Comparison of ENCODE assay signal across 1 cellular context in genomic region chr9:5838884-5839571, GRCh38.
TF ChIP-seq lines count a peak whose summit lies in the region.

No MANE protein-coding gene starts in this region.

TF ChIP-seq in HepG2, 621 proteins besides CTCF, POLR2A, EP300 and RAD21 (continued from another document and continues in another):
- peak; percentile 37; the same call in 1 of the 2 replicates for TF ChIP-seq PATZ1 (CRISPR knock-in tag; IDR thresholded peaks at IDR 0.05)
- TF ChIP-seq ZNF777 (CRISPR knock-in tag; IDR thresholded peaks at IDR 0.05): no peak
- TF ChIP-seq RFX3 (CRISPR knock-in tag; IDR thresholded peaks at IDR 0.05): no peak
- TF ChIP-seq GZF1 (CRISPR knock-in tag; IDR thresholded peaks at IDR 0.05): no peak
- TF ChIP-seq BHLHE40 (IDR thresholded peaks at IDR 0.05; ENCODE audit: low read length): peak; percentile 49; the same call in 1 of the 2 replicates
- TF ChIP-seq ZNF331 (CRISPR knock-in tag; IDR thresholded peaks at IDR 0.05): peak; percentile 77; the same call in 1 of the 2 replicates
- peak; percentile 36; the same call in 1 of the 2 replicates for TF ChIP-seq NCOA2 (CRISPR knock-in tag; IDR thresholded peaks at IDR 0.05)
- TF ChIP-seq, protein P1, sequence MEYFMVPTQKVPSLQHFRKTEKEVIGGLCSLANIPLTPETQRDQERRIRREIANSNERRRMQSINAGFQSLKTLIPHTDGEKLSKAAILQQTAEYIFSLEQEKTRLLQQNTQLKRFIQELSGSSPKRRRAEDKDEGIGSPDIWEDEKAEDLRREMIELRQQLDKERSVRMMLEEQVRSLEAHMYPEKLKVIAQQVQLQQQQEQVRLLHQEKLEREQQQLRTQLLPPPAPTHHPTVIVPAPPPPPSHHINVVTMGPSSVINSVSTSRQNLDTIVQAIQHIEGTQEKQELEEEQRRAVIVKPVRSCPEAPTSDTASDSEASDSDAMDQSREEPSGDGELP (IDR thresholded peaks at IDR 0.05; ENCODE audit: borderline replicate concordance, low read depth): peak; percentile 74; the same call in 1 of the 2 replicates
- TF ChIP-seq GATAD2A (CRISPR knock-in tag; IDR thresholded peaks at IDR 0.05): peak; percentile 78
- TF ChIP-seq ZNF225 (CRISPR knock-in tag; IDR thresholded peaks at IDR 0.05): no peak
- TF ChIP-seq FOXA1 (IDR thresholded peaks at IDR 0.05): no peak
- TF ChIP-seq FOXA1 (CRISPR knock-in tag; IDR thresholded peaks at IDR 0.05): peak; percentile 23; the same call in 1 of the 2 replicates
- TF ChIP-seq HMGA1 (CRISPR knock-in tag; conservative IDR thresholded peaks at IDR 0.05): no peak
- TF ChIP-seq CEBPB (IDR thresholded peaks at IDR 0.05; ENCODE audit: borderline replicate concordance, low read depth, low read length): peak; percentile 33; the same call in 1 of the 2 replicates
- TF ChIP-seq MLLT10 (CRISPR knock-in tag; IDR thresholded peaks at IDR 0.05): no peak
- no peak for TF ChIP-seq ZNF350 (CRISPR knock-in tag; IDR thresholded peaks at IDR 0.05; ENCODE audit: borderline replicate concordance, low read depth)
- TF ChIP-seq HIVEP1 (CRISPR knock-in tag; IDR thresholded peaks at IDR 0.05): no peak
- peak; percentile 82 for TF ChIP-seq ZNF644 (CRISPR knock-in tag; IDR thresholded peaks at IDR 0.05; ENCODE audit: low read depth)
- TF ChIP-seq SCMH1 (CRISPR knock-in tag; IDR thresholded peaks at IDR 0.05; ENCODE audit: borderline replicate concordance): no peak
- TF ChIP-seq YEATS2 (CRISPR knock-in tag; IDR thresholded peaks at IDR 0.05; ENCODE audit: borderline replicate concordance): peak; percentile 57; the same call in 1 of the 2 replicates
- 0 out of 2 replicates have a peak, but pooled peaks have one; percentile 53 for TF ChIP-seq ZNF205 (CRISPR knock-in tag; IDR thresholded peaks at IDR 0.05)
- TF ChIP-seq ATF6 (CRISPR knock-in tag; conservative IDR thresholded peaks at IDR 0.05): no peak
- TF ChIP-seq, protein P2, sequence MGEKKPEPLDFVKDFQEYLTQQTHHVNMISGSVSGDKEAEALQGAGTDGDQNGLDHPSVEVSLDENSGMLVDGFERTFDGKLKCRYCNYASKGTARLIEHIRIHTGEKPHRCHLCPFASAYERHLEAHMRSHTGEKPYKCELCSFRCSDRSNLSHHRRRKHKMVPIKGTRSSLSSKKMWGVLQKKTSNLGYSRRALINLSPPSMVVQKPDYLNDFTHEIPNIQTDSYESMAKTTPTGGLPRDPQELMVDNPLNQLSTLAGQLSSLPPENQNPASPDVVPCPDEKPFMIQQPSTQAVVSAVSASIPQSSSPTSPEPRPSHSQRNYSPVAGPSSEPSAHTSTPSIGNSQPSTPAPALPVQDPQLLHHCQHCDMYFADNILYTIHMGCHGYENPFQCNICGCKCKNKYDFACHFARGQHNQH (CRISPR knock-in tag; IDR thresholded peaks at IDR 0.05): peak; percentile 31; the same call in 1 of the 2 replicates
- TF ChIP-seq NR2F6 (IDR thresholded peaks at IDR 0.05): peak; percentile 40; the same call in 1 of the 2 replicates
- TF ChIP-seq NR2F6 (CRISPR knock-in tag; IDR thresholded peaks at IDR 0.05): peak; percentile 68
- TF ChIP-seq, protein P3, sequence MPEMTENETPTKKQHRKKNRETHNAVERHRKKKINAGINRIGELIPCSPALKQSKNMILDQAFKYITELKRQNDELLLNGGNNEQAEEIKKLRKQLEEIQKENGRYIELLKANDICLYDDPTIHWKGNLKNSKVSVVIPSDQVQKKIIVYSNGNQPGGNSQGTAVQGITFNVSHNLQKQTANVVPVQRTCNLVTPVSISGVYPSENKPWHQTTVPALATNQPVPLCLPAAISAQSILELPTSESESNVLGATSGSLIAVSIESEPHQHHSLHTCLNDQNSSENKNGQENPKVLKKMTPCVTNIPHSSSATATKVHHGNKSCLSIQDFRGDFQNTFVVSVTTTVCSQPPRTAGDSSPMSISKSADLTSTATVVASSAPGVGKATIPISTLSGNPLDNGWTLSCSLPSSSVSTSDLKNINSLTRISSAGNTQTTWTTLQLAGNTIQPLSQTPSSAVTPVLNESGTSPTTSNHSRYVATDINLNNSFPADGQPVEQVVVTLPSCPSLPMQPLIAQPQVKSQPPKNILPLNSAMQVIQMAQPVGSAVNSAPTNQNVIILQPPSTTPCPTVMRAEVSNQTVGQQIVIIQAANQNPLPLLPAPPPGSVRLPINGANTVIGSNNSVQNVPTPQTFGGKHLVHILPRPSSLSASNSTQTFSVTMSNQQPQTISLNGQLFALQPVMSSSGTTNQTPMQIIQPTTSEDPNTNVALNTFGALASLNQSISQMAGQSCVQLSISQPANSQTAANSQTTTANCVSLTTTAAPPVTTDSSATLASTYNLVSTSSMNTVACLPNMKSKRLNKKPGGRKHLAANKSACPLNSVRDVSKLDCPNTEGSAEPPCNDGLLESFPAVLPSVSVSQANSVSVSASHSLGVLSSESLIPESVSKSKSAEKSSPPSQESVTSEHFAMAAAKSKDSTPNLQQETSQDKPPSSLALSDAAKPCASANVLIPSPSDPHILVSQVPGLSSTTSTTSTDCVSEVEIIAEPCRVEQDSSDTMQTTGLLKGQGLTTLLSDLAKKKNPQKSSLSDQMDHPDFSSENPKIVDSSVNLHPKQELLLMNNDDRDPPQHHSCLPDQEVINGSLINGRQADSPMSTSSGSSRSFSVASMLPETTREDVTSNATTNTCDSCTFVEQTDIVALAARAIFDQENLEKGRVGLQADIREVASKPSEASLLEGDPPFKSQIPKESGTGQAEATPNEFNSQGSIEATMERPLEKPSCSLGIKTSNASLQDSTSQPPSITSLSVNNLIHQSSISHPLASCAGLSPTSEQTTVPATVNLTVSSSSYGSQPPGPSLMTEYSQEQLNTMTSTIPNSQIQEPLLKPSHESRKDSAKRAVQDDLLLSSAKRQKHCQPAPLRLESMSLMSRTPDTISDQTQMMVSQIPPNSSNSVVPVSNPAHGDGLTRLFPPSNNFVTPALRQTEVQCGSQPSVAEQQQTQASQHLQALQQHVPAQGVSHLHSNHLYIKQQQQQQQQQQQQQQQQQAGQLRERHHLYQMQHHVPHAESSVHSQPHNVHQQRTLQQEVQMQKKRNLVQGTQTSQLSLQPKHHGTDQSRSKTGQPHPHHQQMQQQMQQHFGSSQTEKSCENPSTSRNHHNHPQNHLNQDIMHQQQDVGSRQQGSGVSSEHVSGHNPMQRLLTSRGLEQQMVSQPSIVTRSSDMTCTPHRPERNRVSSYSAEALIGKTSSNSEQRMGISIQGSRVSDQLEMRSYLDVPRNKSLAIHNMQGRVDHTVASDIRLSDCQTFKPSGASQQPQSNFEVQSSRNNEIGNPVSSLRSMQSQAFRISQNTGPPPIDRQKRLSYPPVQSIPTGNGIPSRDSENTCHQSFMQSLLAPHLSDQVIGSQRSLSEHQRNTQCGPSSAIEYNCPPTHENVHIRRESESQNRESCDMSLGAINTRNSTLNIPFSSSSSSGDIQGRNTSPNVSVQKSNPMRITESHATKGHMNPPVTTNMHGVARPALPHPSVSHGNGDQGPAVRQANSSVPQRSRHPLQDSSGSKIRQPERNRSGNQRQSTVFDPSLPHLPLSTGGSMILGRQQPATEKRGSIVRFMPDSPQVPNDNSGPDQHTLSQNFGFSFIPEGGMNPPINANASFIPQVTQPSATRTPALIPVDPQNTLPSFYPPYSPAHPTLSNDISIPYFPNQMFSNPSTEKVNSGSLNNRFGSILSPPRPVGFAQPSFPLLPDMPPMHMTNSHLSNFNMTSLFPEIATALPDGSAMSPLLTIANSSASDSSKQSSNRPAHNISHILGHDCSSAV (CRISPR knock-in tag; IDR thresholded peaks at IDR 0.05; ENCODE audit: borderline replicate concordance): no peak
- peak; percentile 22; the same call in 1 of the 2 replicates for TF ChIP-seq NFIC (IDR thresholded peaks at IDR 0.05; ENCODE audit: low read length)
- no peak for TF ChIP-seq MED8 (CRISPR knock-in tag; IDR thresholded peaks at IDR 0.05; ENCODE audit: insufficient replicate concordance)
- peak; percentile 68; the same call in 1 of the 2 replicates for TF ChIP-seq ZNF556 (CRISPR knock-in tag; IDR thresholded peaks at IDR 0.05; ENCODE audit: borderline replicate concordance)
- TF ChIP-seq ARNT (IDR thresholded peaks at IDR 0.05): no peak
- TF ChIP-seq, protein P4, sequence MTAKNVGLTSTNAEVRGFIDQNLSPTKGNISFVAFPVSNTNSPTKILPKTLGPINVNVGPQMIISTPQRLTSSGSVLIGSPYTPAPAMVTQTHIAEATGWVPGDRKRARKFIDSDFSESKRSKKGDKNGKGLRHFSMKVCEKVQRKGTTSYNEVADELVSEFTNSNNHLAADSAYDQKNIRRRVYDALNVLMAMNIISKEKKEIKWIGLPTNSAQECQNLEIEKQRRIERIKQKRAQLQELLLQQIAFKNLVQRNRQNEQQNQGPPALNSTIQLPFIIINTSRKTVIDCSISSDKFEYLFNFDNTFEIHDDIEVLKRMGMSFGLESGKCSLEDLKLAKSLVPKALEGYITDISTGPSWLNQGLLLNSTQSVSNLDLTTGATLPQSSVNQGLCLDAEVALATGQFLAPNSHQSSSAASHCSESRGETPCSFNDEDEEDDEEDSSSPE (CRISPR knock-in tag; IDR thresholded peaks at IDR 0.05): peak; percentile 67
- peak; percentile 63; the same call in 1 of the 2 replicates for TF ChIP-seq RXRA (CRISPR knock-in tag; IDR thresholded peaks at IDR 0.05)
- TF ChIP-seq CCDC6 (CRISPR knock-in tag; IDR thresholded peaks at IDR 0.05): no peak
- TF ChIP-seq JUNB (CRISPR knock-in tag; IDR thresholded peaks at IDR 0.05; ENCODE audit: borderline replicate concordance): no peak
- 0 out of 2 replicates have a peak, but pooled peaks have one; percentile 43 for TF ChIP-seq SOX13 (IDR thresholded peaks at IDR 0.05)
- TF ChIP-seq SOX13 (CRISPR knock-in tag; conservative IDR thresholded peaks at IDR 0.05 in 1 of 2, IDR thresholded peaks at IDR 0.05 in 1 of 2): peak in 1 of 2 experiments; percentile 73; a peak in 2 of 4 replicates
- no peak for TF ChIP-seq HES4 (CRISPR knock-in tag; IDR thresholded peaks at IDR 0.05; ENCODE audit: borderline replicate concordance)
- no peak for TF ChIP-seq SYNCRIP (IDR thresholded peaks at IDR 0.05; ENCODE audit: insufficient read depth, low read depth, low read length)
- TF ChIP-seq MAFG (CRISPR knock-in tag; IDR thresholded peaks at IDR 0.05): peak; percentile 99
- no peak; the same call in 1 of the 2 replicates for TF ChIP-seq ZBTB21 (CRISPR knock-in tag; IDR thresholded peaks at IDR 0.05)
- peak; percentile 73; the same call in 1 of the 2 replicates for TF ChIP-seq NR2C2 (CRISPR knock-in tag; IDR thresholded peaks at IDR 0.05; ENCODE audit: borderline replicate concordance)
- peak; percentile 70 for TF ChIP-seq ZMYM4 (CRISPR knock-in tag; IDR thresholded peaks at IDR 0.05)
- peak; percentile 36; the same call in 1 of the 2 replicates for TF ChIP-seq NCOR1 (IDR thresholded peaks at IDR 0.05; ENCODE audit: borderline replicate concordance, low read length)
- no peak for TF ChIP-seq GABPA (IDR thresholded peaks at IDR 0.05; ENCODE audit: low read depth, low read length)
- TF ChIP-seq GABPA (CRISPR knock-in tag; IDR thresholded peaks at IDR 0.05; ENCODE audit: low read depth): peak; percentile 82
- TF ChIP-seq AKAP8 (CRISPR knock-in tag; IDR thresholded peaks at IDR 0.05): no peak
- TF ChIP-seq ZNF496 (CRISPR knock-in tag; IDR thresholded peaks at IDR 0.05; ENCODE audit: insufficient replicate concordance): no peak
- TF ChIP-seq ZNF343 (CRISPR knock-in tag; IDR thresholded peaks at IDR 0.05): no peak
- no peak for TF ChIP-seq ZNF572 (CRISPR knock-in tag; IDR thresholded peaks at IDR 0.05)
- TF ChIP-seq PAF1 (CRISPR knock-in tag; IDR thresholded peaks at IDR 0.05): no peak
- peak; percentile 83; the same call in 1 of the 2 replicates for TF ChIP-seq ZBTB3 (CRISPR knock-in tag; IDR thresholded peaks at IDR 0.05; ENCODE audit: borderline replicate concordance, low read depth)
- TF ChIP-seq HOXA7 (CRISPR knock-in tag; IDR thresholded peaks at IDR 0.05): no peak
- TF ChIP-seq RARA (CRISPR knock-in tag; IDR thresholded peaks at IDR 0.05): peak; percentile 69
- TF ChIP-seq PRMT3 (CRISPR knock-in tag; IDR thresholded peaks at IDR 0.05; ENCODE audit: borderline replicate concordance, low read depth): no peak
- 0 out of 2 replicates have a peak, but pooled peaks have one; percentile 66 for TF ChIP-seq SMAD3 (CRISPR knock-in tag; IDR thresholded peaks at IDR 0.05)
- TF ChIP-seq, protein P5, sequence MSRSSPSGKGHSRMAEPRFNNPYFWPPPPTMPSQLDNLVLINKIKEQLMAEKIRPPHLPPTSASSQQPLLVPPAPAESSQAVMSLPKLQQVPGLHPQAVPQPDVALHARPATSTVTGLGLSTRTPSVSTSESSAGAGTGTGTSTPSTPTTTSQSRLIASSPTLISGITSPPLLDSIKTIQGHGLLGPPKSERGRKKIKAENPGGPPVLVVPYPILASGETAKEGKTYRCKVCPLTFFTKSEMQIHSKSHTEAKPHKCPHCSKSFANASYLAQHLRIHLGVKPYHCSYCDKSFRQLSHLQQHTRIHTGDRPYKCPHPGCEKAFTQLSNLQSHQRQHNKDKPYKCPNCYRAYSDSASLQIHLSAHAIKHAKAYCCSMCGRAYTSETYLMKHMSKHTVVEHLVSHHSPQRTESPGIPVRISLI (CRISPR knock-in tag; IDR thresholded peaks at IDR 0.05; ENCODE audit: borderline replicate concordance): no peak; the same call in 1 of the 2 replicates
- peak; percentile 31; the same call in 1 of the 2 replicates for TF ChIP-seq ZNF792 (CRISPR knock-in tag; IDR thresholded peaks at IDR 0.05)
- peak; percentile 44; the same call in 1 of the 2 replicates for TF ChIP-seq MIXL1 (CRISPR knock-in tag; IDR thresholded peaks at IDR 0.05)
- TF ChIP-seq ETV5 (CRISPR knock-in tag; IDR thresholded peaks at IDR 0.05; ENCODE audit: borderline replicate concordance): peak; percentile 83; the same call in 1 of the 2 replicates
